18 cellular contexts compared by ENCODE assay signal in the genomic region with DNA sequence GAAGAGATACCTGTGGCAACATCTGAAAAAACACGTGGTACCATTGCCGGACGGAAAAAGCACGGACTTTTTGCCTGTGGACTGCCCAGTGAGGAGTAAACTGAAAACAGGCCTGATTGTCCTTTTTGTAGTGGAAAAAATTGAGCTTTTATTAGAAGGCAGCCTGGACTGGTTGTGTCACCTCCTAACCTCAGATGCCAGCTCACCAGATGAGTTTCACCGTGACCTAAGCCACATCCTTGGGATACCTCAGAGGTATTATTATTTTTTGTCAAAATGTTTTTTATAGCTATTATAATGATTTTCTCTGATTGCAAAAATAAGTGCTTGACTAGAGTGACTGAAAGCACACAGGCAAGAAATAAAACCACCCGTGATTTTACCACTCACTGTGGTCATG. TPM values are rescaled to one million over a fixed set of nuclear protein-coding genes. Genes with fewer than 3 reads are reported as not detected.
DNase-seq lines count a peak whose midpoint lies in the region; ATAC-seq and TF ChIP-seq lines count a peak whose summit lies in the region.
"Had no signal": no experiment of that assay in that cellular context is flagged by ENCODE, and none has a peak within 500 bp of the region (broad histone marks: within the 10 kb centered on the region; RNA-seq: fewer than 3 reads in every experiment).

No MANE protein-coding gene starts in this region.

- H4K20me1 ChIP-seq in osteoblast (ENCODE audit: insufficient read depth, low read length) (peaks cover 10% of the 10 kb centered on the region), Karpas-422 (ENCODE audit: insufficient read depth, low read depth, low read length) (no peaks in the 10 kb centered on the region)

- no peaks in the 10 kb centered on the region for H3K27me3 Mint-ChIP-seq in activated CD8-positive, alpha-beta memory T cell treated with anti-CD3 and anti-CD28 coated beads, Interleukin-2, amount 10 ng/mL, durations not matched to agents 7 days and 5 days
- no peaks in the 10 kb centered on the region for H3K27me3 Mint-ChIP-seq in CD8-positive, alpha-beta T cell (ENCODE audit: low read depth)
- no peaks in the 10 kb centered on the region for H3K27me3 Mint-ChIP-seq in activated naive CD8-positive, alpha-beta T cell treated with anti-CD3 and anti-CD28 coated beads for 36 hours
- H3K27me3 Mint-ChIP-seq: CD4-positive, CD25-positive, alpha-beta regulatory T cell had no signal

- H3K9me3 Mint-ChIP-seq in activated CD8-positive, alpha-beta memory T cell treated with anti-CD3 and anti-CD28 coated beads, Interleukin-2, amount 10 ng/mL, durations not matched to agents 7 days and 5 days (ENCODE audit: low read depth) = no peaks in the 10 kb centered on the region
- peaks cover 3% of the 10 kb centered on the region for H3K9me3 Mint-ChIP-seq in CD8-positive, alpha-beta T cell
- H3K9me3 Mint-ChIP-seq in activated naive CD8-positive, alpha-beta T cell treated with anti-CD3 and anti-CD28 coated beads for 36 hours = peaks cover 4% of the 10 kb centered on the region

- H3K27ac ChIP-seq in CD8-positive, alpha-beta T cell (ENCODE audit: low read depth, low read length) = no peak overlapping the region
- H3K27ac ChIP-seq in osteoblast (ENCODE audit: low read depth, low read length) (no peak overlapping the region), Karpas-422 (ENCODE audit: low read length) (no peak overlapping the region)

- H3K79me2 ChIP-seq in osteoblast (ENCODE audit: insufficient read depth, low read length) = no peaks in the 10 kb centered on the region
- H3K79me2 ChIP-seq in Karpas-422 (ENCODE audit: low read length) = no peaks in the 10 kb centered on the region

- no peaks in the 10 kb centered on the region for H3K9me3 ChIP-seq in CD8-positive, alpha-beta T cell (ENCODE audit: low read length)
- H3K9me3 ChIP-seq in osteoblast (ENCODE audit: low read depth, low read length) (no peaks in the 10 kb centered on the region), Karpas-422 (ENCODE audit: low read length) (no peaks in the 10 kb centered on the region)
- H3K9me3 ChIP-seq: Caco-2 had no signal

- peaks cover 80% of the 10 kb centered on the region for H3K36me3 ChIP-seq in CD8-positive, alpha-beta T cell (ENCODE audit: insufficient read depth, low read length)
- H3K36me3 ChIP-seq in osteoblast (ENCODE audit: insufficient read depth, low read length) (peaks cover 72% of the 10 kb centered on the region), Karpas-422 (ENCODE audit: insufficient read depth, low read length) (no peaks in the 10 kb centered on the region)

- peaks cover 80% of the 10 kb centered on the region for H3K36me3 Mint-ChIP-seq in activated CD8-positive, alpha-beta memory T cell treated with anti-CD3 and anti-CD28 coated beads, Interleukin-2, amount 10 ng/mL, durations not matched to agents 7 days and 5 days
- H3K36me3 Mint-ChIP-seq in CD8-positive, alpha-beta T cell = peaks cover 82% of the 10 kb centered on the region
- peaks cover 50% of the 10 kb centered on the region for H3K36me3 Mint-ChIP-seq in activated naive CD8-positive, alpha-beta T cell treated with anti-CD3 and anti-CD28 coated beads for 36 hours

- H3K9me2 ChIP-seq in Karpas-422 (replicated peaks; ENCODE audit: insufficient read depth, low read length) = no peaks in the 10 kb centered on the region

- intact Hi-C loops in CD8-positive, alpha-beta T cell (cut with DNase I, micrococcal nuclease) = no loop called here
- intact Hi-C loops in left ventricle myocardium superior (cut with micrococcal nuclease) = no loop called here

- no peaks in the 10 kb centered on the region for H3K4me1 ChIP-seq in CD8-positive, alpha-beta T cell (ENCODE audit: insufficient read depth, low read length)
- no peaks in the 10 kb centered on the region for H3K4me1 ChIP-seq in osteoblast (ENCODE audit: insufficient read depth, low read length)
- H3K4me1 ChIP-seq in Karpas-422 (ENCODE audit: low read length) = no peaks in the 10 kb centered on the region

- H2AFZ ChIP-seq in osteoblast (ENCODE audit: low read length) = no peak overlapping the region
- H2AFZ ChIP-seq in Karpas-422 (ENCODE audit: low read length) = no peak overlapping the region

- H3K27ac Mint-ChIP-seq in activated CD8-positive, alpha-beta memory T cell treated with anti-CD3 and anti-CD28 coated beads, Interleukin-2, amount 10 ng/mL, durations not matched to agents 7 days and 5 days = peak overlapping the region; percentile 75
- peak overlapping the region; percentile 62 for H3K27ac Mint-ChIP-seq in CD8-positive, alpha-beta T cell
- peak overlapping the region; percentile 51 for H3K27ac Mint-ChIP-seq in activated naive CD8-positive, alpha-beta T cell treated with anti-CD3 and anti-CD28 coated beads for 36 hours

- no peak for ATAC-seq in activated CD8-positive, alpha-beta memory T cell treated with anti-CD3 and anti-CD28 coated beads, Interleukin-2, amount 10 ng/mL, durations not matched to agents 7 days and 5 days
- no peak for ATAC-seq in CD8-positive, alpha-beta T cell
- ATAC-seq in left ventricle myocardium superior = no peak
- ATAC-seq: Right ventricle myocardium inferior had no signal

- DNase-seq in activated CD8-positive, alpha-beta memory T cell treated with anti-CD3 and anti-CD28 coated beads, Interleukin-2, amount 10 ng/mL, durations not matched to agents 7 days and 5 days = no peak
- no peak for DNase-seq in activated CD8-positive, alpha-beta memory T cell treated with anti-CD3 and anti-CD28 coated beads, Interleukin-2, amount 50 U/mL, for 48 hours
- no peak for DNase-seq in CD8-positive, alpha-beta T cell
- DNase-seq in activated naive CD8-positive, alpha-beta T cell treated with anti-CD3 and anti-CD28 coated beads for 36 hours = no peak
- DNase-seq in osteoblast (ENCODE audit: insufficient read length, low spot score, missing footprints) (peak; percentile 48), left ventricle myocardium superior (no peak), Karpas-422 (no peak)
- DNase-seq: Caco-2; CD4-positive, CD25-positive, alpha-beta regulatory T cell; DMS 273 treated with DMSO at 0.1 percent for 48 hours; DMS79 treated with DMSO at 0.1 percent for 48 hours; MM.1S; NCI-H1048; NCI-H1417 treated with DMSO at 0.1 percent for 48 hours; NCI-H187; NCI-H446; NCI-H526 treated with DMSO at 0.1 percent for 48 hours had no signal

- no peak overlapping the region for H3K4me2 ChIP-seq in osteoblast (ENCODE audit: insufficient read depth, low read length)
- no peak overlapping the region for H3K4me2 ChIP-seq in Karpas-422 (ENCODE audit: low read depth, low read length, poor library complexity, severe bottlenecking)

- no peak overlapping the region for H3K9ac ChIP-seq in Karpas-422 (ENCODE audit: low read length)

- H3K4me1 Mint-ChIP-seq in activated CD8-positive, alpha-beta memory T cell treated with anti-CD3 and anti-CD28 coated beads, Interleukin-2, amount 10 ng/mL, durations not matched to agents 7 days and 5 days = peaks cover 52% of the 10 kb centered on the region
- H3K4me1 Mint-ChIP-seq in CD8-positive, alpha-beta T cell (ENCODE audit: low read depth) = peaks cover 6% of the 10 kb centered on the region
- peaks cover 2% of the 10 kb centered on the region for H3K4me1 Mint-ChIP-seq in activated naive CD8-positive, alpha-beta T cell treated with anti-CD3 and anti-CD28 coated beads for 36 hours

- no peaks in the 10 kb centered on the region for H3K27me3 ChIP-seq in CD8-positive, alpha-beta T cell (ENCODE audit: insufficient read depth, low read length)
- H3K27me3 ChIP-seq in osteoblast (ENCODE audit: insufficient read depth, low read length) = no peaks in the 10 kb centered on the region
- no peaks in the 10 kb centered on the region for H3K27me3 ChIP-seq in Karpas-422 (ENCODE audit: low read length)

- CTCF ChIA-PET in activated CD8-positive, alpha-beta memory T cell treated with anti-CD3 and anti-CD28 coated beads, Interleukin-2, amount 10 ng/mL, durations not matched to agents 7 days and 5 days (lab: Charles Lee) = no interaction called here
- CTCF ChIA-PET in CD8-positive, alpha-beta T cell (lab: Charles Lee) = interaction anchor here (0.6 to 1.4 kb wide), 2 partner anchors 11 to 15 kb away, joined by 3 read pairs; no protein-coding TSS in a partner anchor

- TF ChIP-seq CTCF in CD8-positive, alpha-beta T cell (IDR thresholded peaks at IDR 0.05) = no peak
- no peak for TF ChIP-seq CTCF in osteoblast (IDR thresholded peaks at IDR 0.05; ENCODE audit: extremely low read depth, low read depth, low read length)

- H3K4me3 Mint-ChIP-seq in activated CD8-positive, alpha-beta memory T cell treated with anti-CD3 and anti-CD28 coated beads, Interleukin-2, amount 10 ng/mL, durations not matched to agents 7 days and 5 days = no peak overlapping the region
- no peak overlapping the region for H3K4me3 Mint-ChIP-seq in CD8-positive, alpha-beta T cell
- H3K4me3 Mint-ChIP-seq in activated naive CD8-positive, alpha-beta T cell treated with anti-CD3 and anti-CD28 coated beads for 36 hours = no peak overlapping the region

- H3K4me3 ChIP-seq in CD8-positive, alpha-beta T cell (ENCODE audit: low read depth, low read length) = no peak overlapping the region
- H3K4me3 ChIP-seq in osteoblast (ENCODE audit: insufficient read depth, low read length) = no peak overlapping the region
- H3K4me3 ChIP-seq in Karpas-422 (ENCODE audit: low read length) = no peak overlapping the region

- POLR2A ChIA-PET in CD8-positive, alpha-beta T cell (lab: Charles Lee) = interaction anchor here (1.3 kb wide), 1 partner anchor 30 kb away, joined by 3 read pairs; no protein-coding TSS in a partner anchor

RNA-seq across cellular contexts. Expression of gene RNF213, which starts 34.9 kb away (rescaled TPM):
- 1,000 to 10,000 TPM in 1 of 2 experiments, 100 to 1,000 TPM in 1; 597 to 1,208 TPM for total RNA-seq in activated CD8-positive, alpha-beta memory T cell treated with anti-CD3 and anti-CD28 coated beads, Interleukin-2, amount 10 ng/mL, durations not matched to agents 7 days and 5 days
- total RNA-seq in CD8-positive, alpha-beta T cell = 100 to 1,000 TPM; 318 to 336 TPM
- 100 to 1,000 TPM; 109 TPM for total RNA-seq in activated naive CD8-positive, alpha-beta T cell treated with anti-CD3 and anti-CD28 coated beads for 36 hours
- total RNA-seq in osteoblast = 134 and 143 TPM in 2 replicates
- total RNA-seq in left ventricle myocardium superior = 25.7 TPM
- total RNA-seq in Karpas-422 (2014; rRNA removed; shearing (Covaris generic); ENCODE audit: low replicate concordance) = 15.0 and 27.1 TPM in 2 replicates
